1 cellular context compared by ENCODE assay signal in genomic region chr3:134056464-134056891, GRCh38.
TF ChIP-seq lines count a peak whose summit lies in the region.

No MANE protein-coding gene starts in this region.

TF ChIP-seq in IMR-90, 13 proteins besides CTCF, POLR2A, EP300 and RAD21:
- TF ChIP-seq NFE2L2 (IDR thresholded peaks at IDR 0.05; ENCODE audit: low read depth, low read length) (no peak), BHLHE40 (IDR thresholded peaks at IDR 0.05; ENCODE audit: low read depth, low read length) (no peak), FOS (IDR thresholded peaks at IDR 0.05; ENCODE audit: low read depth, low read length) (no peak), MAZ (IDR thresholded peaks at IDR 0.05; ENCODE audit: borderline replicate concordance, low read depth, low read length) (no peak), RCOR1 (IDR thresholded peaks at IDR 0.05; ENCODE audit: insufficient replicate concordance, low read length) (no peak), CHD1 (IDR thresholded peaks at IDR 0.05; ENCODE audit: low read depth, low read length) (no peak), ELK1 (IDR thresholded peaks at IDR 0.05; ENCODE audit: borderline replicate concordance, low read depth, low read length) (no peak), MAFK (IDR thresholded peaks at IDR 0.05; ENCODE audit: low read depth, low read length) (no peak), SMC3 (IDR thresholded peaks at IDR 0.05; ENCODE audit: low read depth, low read length) (no peak), RFX5 (IDR thresholded peaks at IDR 0.05; ENCODE audit: low read depth, low read length) (no peak), USF2 (IDR thresholded peaks at IDR 0.05; ENCODE audit: low read depth, low read length) (no peak)
